ENCODE assay signal across 16 cellular contexts in the genomic region with DNA sequence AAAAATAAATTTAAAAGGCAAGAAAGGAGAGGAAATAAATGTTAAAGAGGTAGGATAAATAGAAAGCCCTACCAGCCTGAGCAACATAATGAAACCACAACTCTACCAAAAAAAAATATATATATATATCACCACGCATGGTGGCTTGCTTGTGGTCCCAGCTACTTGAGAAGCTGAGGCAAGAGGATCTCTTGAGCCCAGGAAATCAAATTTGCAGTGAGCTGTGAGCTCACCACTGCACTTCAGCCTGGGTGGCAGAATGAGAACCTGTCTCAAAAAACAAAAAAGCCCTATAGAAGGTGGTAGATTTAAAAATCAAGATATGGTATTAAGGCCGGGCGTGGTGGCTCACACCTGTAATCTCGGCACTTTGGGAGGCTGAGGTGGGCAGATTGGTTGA.
"Had no signal": no experiment of that assay in that cellular context is flagged by ENCODE, and none has a peak within 500 bp of the region (broad histone marks: within the 10 kb centered on the region; RNA-seq: fewer than 3 reads in every experiment).

No MANE protein-coding gene starts in this region.

- H3K4me3 Mint-ChIP-seq: dendritic cell treated with granulocyte-macrophage colony-stimulating factor and Interleukin-4, amounts not matched to agents 40 ng/mL and 50 ng/mL, for 4 days; WTC11 had no signal

- H3K4me1 Mint-ChIP-seq: WTC11 had no signal

- FAIRE-seq: bronchial epithelial cell, endothelial cell of umbilical vein had no signal

- H3K27me3 ChIP-seq: esophagus muscularis mucosa, heart right ventricle, ovary, tibial nerve, uterus had no signal

- ATAC-seq: heart right ventricle; left ventricle myocardium superior; psoas muscle; right cardiac atrium; stimulated activated naive CD8-positive, alpha-beta T cell treated with anti-CD3 and anti-CD28 coated beads, Interleukin-15, Interleukin-2, amounts not matched to agents 100 U/mL and 50 U/mL, for 24 hours; WTC11 had no signal

- H3K9me3 ChIP-seq: esophagus muscularis mucosa, heart right ventricle, ovary, psoas muscle, tibial nerve, uterus had no signal

- H3K27ac Mint-ChIP-seq: dendritic cell treated with granulocyte-macrophage colony-stimulating factor and Interleukin-4, amounts not matched to agents 40 ng/mL and 50 ng/mL, for 4 days; WTC11 had no signal

- H3K27me3 Mint-ChIP-seq: dendritic cell treated with granulocyte-macrophage colony-stimulating factor and Interleukin-4, amounts not matched to agents 40 ng/mL and 50 ng/mL, for 4 days had no signal

- DNase-seq: activated CD4-positive, alpha-beta T cell treated with anti-CD3 and anti-CD28 coated beads, Interleukin-2, amount 50 U/mL, for 1 hour; effector CD8-positive, alpha-beta T cell; heart right ventricle; left ventricle myocardium superior; ovary; psoas muscle; right cardiac atrium; stimulated activated CD4-positive, alpha-beta T cell treated with anti-CD3 and anti-CD28 coated beads, Interleukin-2, amount 100 ng/mL, for 24 hours; stimulated activated naive CD8-positive, alpha-beta T cell treated with anti-CD3 and anti-CD28 coated beads, Interleukin-15, Interleukin-2, amounts not matched to agents 100 U/mL and 50 U/mL, for 24 hours; uterus had no signal

- H3K4me1 ChIP-seq: heart right ventricle, psoas muscle, tibial nerve, uterus had no signal

- H3K36me3 Mint-ChIP-seq: WTC11 had no signal

- H3K4me3 ChIP-seq: esophagus muscularis mucosa, heart right ventricle, ovary, psoas muscle, tibial nerve, uterus had no signal

- H3K9me3 Mint-ChIP-seq: dendritic cell treated with granulocyte-macrophage colony-stimulating factor and Interleukin-4, amounts not matched to agents 40 ng/mL and 50 ng/mL, for 4 days; WTC11 had no signal

- H3K27ac ChIP-seq: esophagus muscularis mucosa, heart right ventricle, ovary, psoas muscle, tibial nerve, uterus had no signal

- H3K36me3 ChIP-seq: ovary, uterus had no signal
